ENCODE assay signal across 30 cellular contexts in the genomic region with DNA sequence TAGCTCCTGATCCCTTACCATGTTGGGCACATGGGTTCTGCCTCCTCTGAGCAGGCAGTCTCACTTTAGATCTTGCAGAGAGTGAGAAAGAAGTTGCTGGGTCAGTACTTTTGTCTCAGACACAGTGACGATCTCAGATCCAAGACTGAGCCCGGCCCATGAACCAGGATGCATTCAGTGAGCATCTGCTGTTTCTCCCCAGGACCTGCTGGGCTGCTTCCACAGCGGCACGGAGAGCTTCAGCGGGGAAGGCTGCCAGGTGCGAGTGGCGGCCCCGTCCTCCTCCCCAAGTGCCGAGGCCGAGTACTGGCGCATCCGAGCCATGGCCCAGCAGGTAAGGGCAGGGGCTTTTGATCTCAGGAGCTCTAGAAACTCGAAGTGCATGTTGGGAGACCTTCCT. TPM values are rescaled to one million over a fixed set of nuclear protein-coding genes. Genes with fewer than 3 reads are reported as not detected.
"Had no signal": no experiment of that assay in that cellular context is flagged by ENCODE, and none has a peak within 500 bp of the region (broad histone marks: within the 10 kb centered on the region; RNA-seq: fewer than 3 reads in every experiment).

No MANE protein-coding gene starts in this region.

- H3K4me1 ChIP-seq: left ventricle myocardium inferior, pancreas, prostate gland, sigmoid colon, spleen, tibial nerve, uterus had no signal

- H3K27me3 ChIP-seq: hepatocyte, pancreas, sigmoid colon, tibial nerve, uterus had no signal

- ATAC-seq: mucosa of descending colon; naive thymus-derived CD4-positive, alpha-beta T cell; natural killer cell treated with Interleukin-12 subunit alpha and Interleukin-12 subunit beta and Interleukin-15 and Interleukin-18, amount 100 ng/mL, for 72 hours; pancreas; right cardiac atrium; stimulated activated effector memory CD8-positive, alpha-beta T cell treated with anti-CD3 and anti-CD28 coated beads, Interleukin-12 subunit alpha, Interleukin-12 subunit beta, amount 100 ng/mL, for 72 hours had no signal

- H3K27ac ChIP-seq: hepatocyte, left ventricle myocardium inferior, pancreas, prostate gland, sigmoid colon, spleen, tibial nerve, uterus had no signal

- H3K36me3 ChIP-seq: left ventricle myocardium inferior, sigmoid colon, spleen, uterus had no signal

- H3K9me3 ChIP-seq: left ventricle myocardium inferior, mucosa of descending colon, pancreas, prostate gland, sigmoid colon, spleen, tibial nerve, uterus had no signal

- DNase-seq: islet precursor cell; left ventricle myocardium inferior; midbrain; mucosa of descending colon; naive thymus-derived CD4-positive, alpha-beta T cell; nucleus accumbens; retina; right cardiac atrium; sigmoid colon; small intestine; spleen; stimulated activated CD4-positive, alpha-beta T cell treated with anti-CD3 and anti-CD28 coated beads, Interleukin-4, amount 100 ng/mL, for 24 hours; stimulated activated naive CD4-positive, alpha-beta T cell; uterus had no signal

- H3K4me3 ChIP-seq: hepatocyte, left ventricle myocardium inferior, mucosa of descending colon, pancreas, prostate gland, sigmoid colon, spleen, tibial nerve, uterus had no signal

RNA-seq across cellular contexts. Expression of gene SMIM28, which starts 53.9 kb away (rescaled TPM):
- total RNA-seq: hepatocyte; kidney epithelial cell; left ventricle myocardium inferior; lower leg skin; lung microvascular endothelial cell; mesenteric fat pad; myocyte; naive thymus-derived CD4-positive, alpha-beta T cell; natural killer cell treated with Interleukin-12 subunit alpha and Interleukin-12 subunit beta and Interleukin-15 and Interleukin-18, amount 100 ng/mL, for 72 hours; osteoblast; pancreas; prostate gland; right cardiac atrium; spleen; temporal lobe; tibial nerve; ureter; uterus had no signal
- polyA plus RNA-seq: hepatocyte; naive thymus-derived CD4-positive, alpha-beta T cell; neural cell; pancreas; right cardiac atrium; spleen; thymus had no signal
